1 cellular context compared by ENCODE assay signal in the genomic region with DNA sequence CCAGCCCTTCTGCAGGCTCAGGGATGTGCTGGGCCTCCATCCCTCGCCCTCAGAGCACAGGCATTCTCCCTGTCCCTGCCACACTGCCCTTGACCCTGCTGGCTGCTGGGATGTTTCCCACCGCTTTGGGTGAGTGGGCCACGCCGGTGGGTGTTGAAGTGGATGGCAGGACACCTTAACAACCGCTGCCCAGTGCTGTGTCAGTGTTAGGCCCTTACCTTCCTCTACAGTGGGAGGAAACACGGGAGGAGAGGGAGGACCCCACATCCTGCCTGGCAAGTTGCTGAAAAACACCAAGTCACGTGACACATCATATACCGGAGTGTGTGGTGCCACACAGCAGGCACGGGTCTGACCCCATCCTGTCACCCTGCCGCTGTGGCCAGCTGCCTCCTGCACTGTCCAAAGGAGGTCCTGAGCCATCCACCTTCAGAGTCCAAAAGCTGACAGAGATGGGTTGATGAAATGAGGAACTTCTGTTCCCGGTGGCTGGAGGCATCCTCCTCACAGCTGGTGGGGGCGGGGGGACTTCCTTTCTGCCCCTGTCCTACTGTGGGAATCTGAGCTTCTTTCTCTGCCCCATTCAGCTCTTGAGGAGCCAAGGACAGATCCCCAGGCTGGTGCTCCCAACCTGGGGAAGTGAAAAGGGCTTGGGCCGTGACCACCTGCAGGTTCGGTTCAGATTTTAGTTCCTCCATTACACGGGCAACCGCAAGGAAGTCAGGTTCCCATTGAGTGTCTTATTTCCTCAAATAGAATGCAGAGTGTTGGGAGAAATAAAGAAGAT.
TF ChIP-seq lines count a peak whose summit lies in the region.

No MANE protein-coding gene starts in this region.

TF ChIP-seq in GM12878, 131 proteins besides CTCF, POLR2A, EP300 and RAD21 (continued from another document and continues in another):
- TF ChIP-seq, protein P1, sequence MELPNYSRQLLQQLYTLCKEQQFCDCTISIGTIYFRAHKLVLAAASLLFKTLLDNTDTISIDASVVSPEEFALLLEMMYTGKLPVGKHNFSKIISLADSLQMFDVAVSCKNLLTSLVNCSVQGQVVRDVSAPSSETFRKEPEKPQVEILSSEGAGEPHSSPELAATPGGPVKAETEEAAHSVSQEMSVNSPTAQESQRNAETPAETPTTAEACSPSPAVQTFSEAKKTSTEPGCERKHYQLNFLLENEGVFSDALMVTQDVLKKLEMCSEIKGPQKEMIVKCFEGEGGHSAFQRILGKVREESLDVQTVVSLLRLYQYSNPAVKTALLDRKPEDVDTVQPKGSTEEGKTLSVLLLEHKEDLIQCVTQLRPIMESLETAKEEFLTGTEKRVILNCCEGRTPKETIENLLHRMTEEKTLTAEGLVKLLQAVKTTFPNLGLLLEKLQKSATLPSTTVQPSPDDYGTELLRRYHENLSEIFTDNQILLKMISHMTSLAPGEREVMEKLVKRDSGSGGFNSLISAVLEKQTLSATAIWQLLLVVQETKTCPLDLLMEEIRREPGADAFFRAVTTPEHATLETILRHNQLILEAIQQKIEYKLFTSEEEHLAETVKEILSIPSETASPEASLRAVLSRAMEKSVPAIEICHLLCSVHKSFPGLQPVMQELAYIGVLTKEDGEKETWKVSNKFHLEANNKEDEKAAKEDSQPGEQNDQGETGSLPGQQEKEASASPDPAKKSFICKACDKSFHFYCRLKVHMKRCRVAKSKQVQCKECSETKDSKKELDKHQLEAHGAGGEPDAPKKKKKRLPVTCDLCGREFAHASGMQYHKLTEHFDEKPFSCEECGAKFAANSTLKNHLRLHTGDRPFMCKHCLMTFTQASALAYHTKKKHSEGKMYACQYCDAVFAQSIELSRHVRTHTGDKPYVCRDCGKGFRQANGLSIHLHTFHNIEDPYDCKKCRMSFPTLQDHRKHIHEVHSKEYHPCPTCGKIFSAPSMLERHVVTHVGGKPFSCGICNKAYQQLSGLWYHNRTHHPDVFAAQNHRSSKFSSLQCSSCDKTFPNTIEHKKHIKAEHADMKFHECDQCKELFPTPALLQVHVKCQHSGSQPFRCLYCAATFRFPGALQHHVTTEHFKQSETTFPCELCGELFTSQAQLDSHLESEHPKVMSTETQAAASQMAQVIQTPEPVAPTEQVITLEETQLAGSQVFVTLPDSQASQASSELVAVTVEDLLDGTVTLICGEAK (IDR thresholded peaks at IDR 0.05; ENCODE audit: borderline replicate concordance): no peak
- TF ChIP-seq RFX5 (IDR thresholded peaks at IDR 0.05; ENCODE audit: low read depth, low read length): no peak
- TF ChIP-seq, protein P2, sequence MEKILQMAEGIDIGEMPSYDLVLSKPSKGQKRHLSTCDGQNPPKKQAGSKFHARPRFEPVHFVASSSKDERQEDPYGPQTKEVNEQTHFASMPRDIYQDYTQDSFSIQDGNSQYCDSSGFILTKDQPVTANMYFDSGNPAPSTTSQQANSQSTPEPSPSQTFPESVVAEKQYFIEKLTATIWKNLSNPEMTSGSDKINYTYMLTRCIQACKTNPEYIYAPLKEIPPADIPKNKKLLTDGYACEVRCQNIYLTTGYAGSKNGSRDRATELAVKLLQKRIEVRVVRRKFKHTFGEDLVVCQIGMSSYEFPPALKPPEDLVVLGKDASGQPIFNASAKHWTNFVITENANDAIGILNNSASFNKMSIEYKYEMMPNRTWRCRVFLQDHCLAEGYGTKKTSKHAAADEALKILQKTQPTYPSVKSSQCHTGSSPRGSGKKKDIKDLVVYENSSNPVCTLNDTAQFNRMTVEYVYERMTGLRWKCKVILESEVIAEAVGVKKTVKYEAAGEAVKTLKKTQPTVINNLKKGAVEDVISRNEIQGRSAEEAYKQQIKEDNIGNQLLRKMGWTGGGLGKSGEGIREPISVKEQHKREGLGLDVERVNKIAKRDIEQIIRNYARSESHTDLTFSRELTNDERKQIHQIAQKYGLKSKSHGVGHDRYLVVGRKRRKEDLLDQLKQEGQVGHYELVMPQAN (conservative IDR thresholded peaks at IDR 0.05): no peak
- TF ChIP-seq CHD2 (IDR thresholded peaks at IDR 0.05; ENCODE audit: borderline replicate concordance, low read depth, low read length): 0 out of 2 replicates have a peak, but pooled peaks have one; percentile 31
- no peak for TF ChIP-seq WRNIP1 (IDR thresholded peaks at IDR 0.05; ENCODE audit: borderline replicate concordance, low read depth, low read length)
- no peak for TF ChIP-seq FOXK2 (IDR thresholded peaks at IDR 0.05)
- TF ChIP-seq, protein P3, sequence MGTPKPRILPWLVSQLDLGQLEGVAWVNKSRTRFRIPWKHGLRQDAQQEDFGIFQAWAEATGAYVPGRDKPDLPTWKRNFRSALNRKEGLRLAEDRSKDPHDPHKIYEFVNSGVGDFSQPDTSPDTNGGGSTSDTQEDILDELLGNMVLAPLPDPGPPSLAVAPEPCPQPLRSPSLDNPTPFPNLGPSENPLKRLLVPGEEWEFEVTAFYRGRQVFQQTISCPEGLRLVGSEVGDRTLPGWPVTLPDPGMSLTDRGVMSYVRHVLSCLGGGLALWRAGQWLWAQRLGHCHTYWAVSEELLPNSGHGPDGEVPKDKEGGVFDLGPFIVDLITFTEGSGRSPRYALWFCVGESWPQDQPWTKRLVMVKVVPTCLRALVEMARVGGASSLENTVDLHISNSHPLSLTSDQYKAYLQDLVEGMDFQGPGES (IDR thresholded peaks at IDR 0.05): no peak
- no peak for TF ChIP-seq RB1 (IDR thresholded peaks at IDR 0.05; ENCODE audit: borderline replicate concordance)
- no peak for TF ChIP-seq JUNB (IDR thresholded peaks at IDR 0.05)
- no peak for TF ChIP-seq HCFC1 (IDR thresholded peaks at IDR 0.05; ENCODE audit: low read length)
- peak; percentile 56; the same call in 1 of the 2 replicates for TF ChIP-seq MTA2 (IDR thresholded peaks at IDR 0.05; ENCODE audit: low read depth)
- no peak for TF ChIP-seq STAT1 (conservative IDR thresholded peaks at IDR 0.05)
- peak; percentile 33 for TF ChIP-seq MEF2B (IDR thresholded peaks at IDR 0.05; ENCODE audit: partially characterized antibody, poor library complexity, severe bottlenecking)
- TF ChIP-seq FOS (IDR thresholded peaks at IDR 0.05; ENCODE audit: borderline replicate concordance, extremely low read depth, insufficient read length): no peak
- TF ChIP-seq, protein P4, sequence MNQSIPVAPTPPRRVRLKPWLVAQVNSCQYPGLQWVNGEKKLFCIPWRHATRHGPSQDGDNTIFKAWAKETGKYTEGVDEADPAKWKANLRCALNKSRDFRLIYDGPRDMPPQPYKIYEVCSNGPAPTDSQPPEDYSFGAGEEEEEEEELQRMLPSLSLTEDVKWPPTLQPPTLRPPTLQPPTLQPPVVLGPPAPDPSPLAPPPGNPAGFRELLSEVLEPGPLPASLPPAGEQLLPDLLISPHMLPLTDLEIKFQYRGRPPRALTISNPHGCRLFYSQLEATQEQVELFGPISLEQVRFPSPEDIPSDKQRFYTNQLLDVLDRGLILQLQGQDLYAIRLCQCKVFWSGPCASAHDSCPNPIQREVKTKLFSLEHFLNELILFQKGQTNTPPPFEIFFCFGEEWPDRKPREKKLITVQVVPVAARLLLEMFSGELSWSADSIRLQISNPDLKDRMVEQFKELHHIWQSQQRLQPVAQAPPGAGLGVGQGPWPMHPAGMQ (IDR thresholded peaks at IDR 0.05; ENCODE audit: borderline replicate concordance): no peak
- TF ChIP-seq, protein P5, sequence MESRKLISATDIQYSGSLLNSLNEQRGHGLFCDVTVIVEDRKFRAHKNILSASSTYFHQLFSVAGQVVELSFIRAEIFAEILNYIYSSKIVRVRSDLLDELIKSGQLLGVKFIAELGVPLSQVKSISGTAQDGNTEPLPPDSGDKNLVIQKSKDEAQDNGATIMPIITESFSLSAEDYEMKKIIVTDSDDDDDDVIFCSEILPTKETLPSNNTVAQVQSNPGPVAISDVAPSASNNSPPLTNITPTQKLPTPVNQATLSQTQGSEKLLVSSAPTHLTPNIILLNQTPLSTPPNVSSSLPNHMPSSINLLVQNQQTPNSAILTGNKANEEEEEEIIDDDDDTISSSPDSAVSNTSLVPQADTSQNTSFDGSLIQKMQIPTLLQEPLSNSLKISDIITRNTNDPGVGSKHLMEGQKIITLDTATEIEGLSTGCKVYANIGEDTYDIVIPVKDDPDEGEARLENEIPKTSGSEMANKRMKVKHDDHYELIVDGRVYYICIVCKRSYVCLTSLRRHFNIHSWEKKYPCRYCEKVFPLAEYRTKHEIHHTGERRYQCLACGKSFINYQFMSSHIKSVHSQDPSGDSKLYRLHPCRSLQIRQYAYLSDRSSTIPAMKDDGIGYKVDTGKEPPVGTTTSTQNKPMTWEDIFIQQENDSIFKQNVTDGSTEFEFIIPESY (IDR thresholded peaks at IDR 0.05): no peak
- peak; percentile 95 for TF ChIP-seq IKZF1 (conservative IDR thresholded peaks at IDR 0.05)
- TF ChIP-seq EGR1 (IDR thresholded peaks at IDR 0.05; ENCODE audit: borderline replicate concordance in 1 of 2, low read depth in 2 of 2, low read length in 2 of 2): 0 out of 3 replicates have a peak, but pooled peaks of 1 of the 2 experiments have one; percentile 14
- 0 out of 2 replicates have a peak, but pooled peaks have one; percentile 19 for TF ChIP-seq HDGF (IDR thresholded peaks at IDR 0.05)
- no peak for TF ChIP-seq SREBF1 (IDR thresholded peaks at IDR 0.05; ENCODE audit: low read length)
- TF ChIP-seq JUND (IDR thresholded peaks at IDR 0.05; ENCODE audit: low read depth, low read length): no peak
- TF ChIP-seq, protein P6, sequence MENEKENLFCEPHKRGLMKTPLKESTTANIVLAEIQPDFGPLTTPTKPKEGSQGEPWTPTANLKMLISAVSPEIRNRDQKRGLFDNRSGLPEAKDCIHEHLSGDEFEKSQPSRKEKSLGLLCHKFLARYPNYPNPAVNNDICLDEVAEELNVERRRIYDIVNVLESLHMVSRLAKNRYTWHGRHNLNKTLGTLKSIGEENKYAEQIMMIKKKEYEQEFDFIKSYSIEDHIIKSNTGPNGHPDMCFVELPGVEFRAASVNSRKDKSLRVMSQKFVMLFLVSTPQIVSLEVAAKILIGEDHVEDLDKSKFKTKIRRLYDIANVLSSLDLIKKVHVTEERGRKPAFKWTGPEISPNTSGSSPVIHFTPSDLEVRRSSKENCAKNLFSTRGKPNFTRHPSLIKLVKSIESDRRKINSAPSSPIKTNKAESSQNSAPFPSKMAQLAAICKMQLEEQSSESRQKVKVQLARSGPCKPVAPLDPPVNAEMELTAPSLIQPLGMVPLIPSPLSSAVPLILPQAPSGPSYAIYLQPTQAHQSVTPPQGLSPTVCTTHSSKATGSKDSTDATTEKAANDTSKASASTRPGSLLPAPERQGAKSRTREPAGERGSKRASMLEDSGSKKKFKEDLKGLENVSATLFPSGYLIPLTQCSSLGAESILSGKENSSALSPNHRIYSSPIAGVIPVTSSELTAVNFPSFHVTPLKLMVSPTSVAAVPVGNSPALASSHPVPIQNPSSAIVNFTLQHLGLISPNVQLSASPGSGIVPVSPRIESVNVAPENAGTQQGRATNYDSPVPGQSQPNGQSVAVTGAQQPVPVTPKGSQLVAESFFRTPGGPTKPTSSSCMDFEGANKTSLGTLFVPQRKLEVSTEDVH (IDR thresholded peaks at IDR 0.05; ENCODE audit: low read depth, partially characterized antibody): no peak
- TF ChIP-seq GABPA (IDR thresholded peaks at IDR 0.05; ENCODE audit: low read depth): no peak
- TF ChIP-seq, protein P7, sequence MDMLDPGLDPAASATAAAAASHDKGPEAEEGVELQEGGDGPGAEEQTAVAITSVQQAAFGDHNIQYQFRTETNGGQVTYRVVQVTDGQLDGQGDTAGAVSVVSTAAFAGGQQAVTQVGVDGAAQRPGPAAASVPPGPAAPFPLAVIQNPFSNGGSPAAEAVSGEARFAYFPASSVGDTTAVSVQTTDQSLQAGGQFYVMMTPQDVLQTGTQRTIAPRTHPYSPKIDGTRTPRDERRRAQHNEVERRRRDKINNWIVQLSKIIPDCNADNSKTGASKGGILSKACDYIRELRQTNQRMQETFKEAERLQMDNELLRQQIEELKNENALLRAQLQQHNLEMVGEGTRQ (IDR thresholded peaks at IDR 0.05; ENCODE audit: borderline replicate concordance, low read depth, low read length): peak; percentile 81
- TF ChIP-seq ZSCAN29 (IDR thresholded peaks at IDR 0.05): no peak
- TF ChIP-seq MYB (IDR thresholded peaks at IDR 0.05; ENCODE audit: borderline replicate concordance, low read depth, low read length): no peak
- TF ChIP-seq YY1 (IDR thresholded peaks at IDR 0.05; ENCODE audit: low read depth, low read length): 0 out of 2 replicates have a peak, but pooled peaks have one; percentile 23
- no peak for TF ChIP-seq PAX8 (IDR thresholded peaks at IDR 0.05)
- TF ChIP-seq DPF2 (IDR thresholded peaks at IDR 0.05): peak; percentile 81
- peak; percentile 94 to 98 for TF ChIP-seq BHLHE40 (IDR thresholded peaks at IDR 0.05; ENCODE audit: borderline replicate concordance in 1 of 2, low read depth in 2 of 2, low read length in 1 of 2)
- no peak for TF ChIP-seq BRCA1 (IDR thresholded peaks at IDR 0.05; ENCODE audit: low read depth, low read length)
- TF ChIP-seq BCL11A (IDR thresholded peaks at IDR 0.05; ENCODE audit: low read depth, low read length): peak; percentile 12; the same call in 1 of the 2 replicates
- TF ChIP-seq CHD1 (IDR thresholded peaks at IDR 0.05; ENCODE audit: low read depth, low read length): no peak
- TF ChIP-seq MXI1 (IDR thresholded peaks at IDR 0.05; ENCODE audit: low read depth, low read length): no peak
- peak; percentile 42; the same call in 1 of the 2 replicates for TF ChIP-seq POLR2AphosphoS5 (IDR thresholded peaks at IDR 0.05; ENCODE audit: low read length)
- 0 out of 2 replicates have a peak, but pooled peaks have one; percentile 21 for TF ChIP-seq ZNF217 (IDR thresholded peaks at IDR 0.05)
- no peak for TF ChIP-seq SP1 (IDR thresholded peaks at IDR 0.05; ENCODE audit: low read depth, low read length)
- TF ChIP-seq, protein P8, sequence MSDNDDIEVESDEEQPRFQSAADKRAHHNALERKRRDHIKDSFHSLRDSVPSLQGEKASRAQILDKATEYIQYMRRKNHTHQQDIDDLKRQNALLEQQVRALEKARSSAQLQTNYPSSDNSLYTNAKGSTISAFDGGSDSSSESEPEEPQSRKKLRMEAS (IDR thresholded peaks at IDR 0.05; ENCODE audit: low read depth, low read length): no peak
- TF ChIP-seq, protein P9, sequence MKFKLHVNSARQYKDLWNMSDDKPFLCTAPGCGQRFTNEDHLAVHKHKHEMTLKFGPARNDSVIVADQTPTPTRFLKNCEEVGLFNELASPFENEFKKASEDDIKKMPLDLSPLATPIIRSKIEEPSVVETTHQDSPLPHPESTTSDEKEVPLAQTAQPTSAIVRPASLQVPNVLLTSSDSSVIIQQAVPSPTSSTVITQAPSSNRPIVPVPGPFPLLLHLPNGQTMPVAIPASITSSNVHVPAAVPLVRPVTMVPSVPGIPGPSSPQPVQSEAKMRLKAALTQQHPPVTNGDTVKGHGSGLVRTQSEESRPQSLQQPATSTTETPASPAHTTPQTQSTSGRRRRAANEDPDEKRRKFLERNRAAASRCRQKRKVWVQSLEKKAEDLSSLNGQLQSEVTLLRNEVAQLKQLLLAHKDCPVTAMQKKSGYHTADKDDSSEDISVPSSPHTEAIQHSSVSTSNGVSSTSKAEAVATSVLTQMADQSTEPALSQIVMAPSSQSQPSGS (IDR thresholded peaks at IDR 0.05; ENCODE audit: low read length): no peak
- TF ChIP-seq, protein P10, sequence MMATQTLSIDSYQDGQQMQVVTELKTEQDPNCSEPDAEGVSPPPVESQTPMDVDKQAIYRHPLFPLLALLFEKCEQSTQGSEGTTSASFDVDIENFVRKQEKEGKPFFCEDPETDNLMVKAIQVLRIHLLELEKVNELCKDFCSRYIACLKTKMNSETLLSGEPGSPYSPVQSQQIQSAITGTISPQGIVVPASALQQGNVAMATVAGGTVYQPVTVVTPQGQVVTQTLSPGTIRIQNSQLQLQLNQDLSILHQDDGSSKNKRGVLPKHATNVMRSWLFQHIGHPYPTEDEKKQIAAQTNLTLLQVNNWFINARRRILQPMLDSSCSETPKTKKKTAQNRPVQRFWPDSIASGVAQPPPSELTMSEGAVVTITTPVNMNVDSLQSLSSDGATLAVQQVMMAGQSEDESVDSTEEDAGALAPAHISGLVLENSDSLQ (IDR thresholded peaks at IDR 0.05): no peak; the same call in 1 of the 2 replicates
